ENCODE assay signal across 8 cellular contexts in genomic region chr5:172453986-172454354, GRCh38. TPM values are rescaled to one million over a fixed set of nuclear protein-coding genes. Genes with fewer than 3 reads are reported as not detected.
DNase-seq lines count a peak whose midpoint lies in the region; ATAC-seq and TF ChIP-seq lines count a peak whose summit lies in the region.

No MANE protein-coding gene starts in this region.

- peak overlapping the region; percentile 99 for H3K9ac ChIP-seq in GM23248

- H3K9me3 Mint-ChIP-seq in activated B cell treated with CpG ODN at 0.5 μM for 24 hours: no peaks in the 10 kb centered on the region

- TF ChIP-seq EP300 in ovary (IDR thresholded peaks at IDR 0.05): no peak

- peak overlapping the region; percentile 53 for H3K4me3 Mint-ChIP-seq in activated B cell treated with CpG ODN at 0.5 μM for 24 hours

- H3K36me3 Mint-ChIP-seq in activated B cell treated with CpG ODN at 0.5 μM for 24 hours (ENCODE audit: low read depth): no peaks in the 10 kb centered on the region

- no peak overlapping the region for H3K27ac Mint-ChIP-seq in activated B cell treated with CpG ODN at 0.5 μM for 24 hours

- POLR2A ChIA-PET in AG04450 (lab: Yijun Ruan, JAX): no interaction called here
- POLR2A ChIA-PET in activated B cell treated with CpG ODN at 0.5 μM for 24 hours (lab: Charles Lee): no interaction called here

- H3K4me1 ChIP-seq in GM23248 (ENCODE audit: insufficient read depth) (peaks cover 29% of the 10 kb centered on the region), ovary (ENCODE audit: insufficient read depth) (peaks cover 19% of the 10 kb centered on the region)

- H3K9me2 ChIP-seq in GM23248 (ENCODE audit: insufficient read depth): no peaks in the 10 kb centered on the region

- peaks cover 35% of the 10 kb centered on the region for H3F3A ChIP-seq in GM23248 (ENCODE audit: insufficient read depth)

- peaks cover 54% of the 10 kb centered on the region for H3K27me3 Mint-ChIP-seq in activated B cell treated with CpG ODN at 0.5 μM for 24 hours

- no peaks in the 10 kb centered on the region for H3K9me3 ChIP-seq in AG04450 (ENCODE audit: control insufficient read depth, insufficient read depth, low read length)
- H3K9me3 ChIP-seq in GM23248 (ENCODE audit: low read depth): no peaks in the 10 kb centered on the region
- no peaks in the 10 kb centered on the region for H3K9me3 ChIP-seq in ovary

- peaks cover 41% of the 10 kb centered on the region for H3K79me2 ChIP-seq in GM23248 (ENCODE audit: insufficient read depth)

- 3% methylated on average over 8 to 31 of the region's 34 CpGs for WGBS in GM23248 (ENCODE audit: low coverage in 1 of 2, low lambda C conversion rate in 2 of 2, missing lambda C conversion rate in 2 of 2), 2 experiments
- WGBS in ovary, 3 donors: 0 to 2% (median 0%) methylated on average over 25 to 34 of the region's 34 CpGs

- H3K27me3 ChIP-seq in AG04450 (ENCODE audit: control insufficient read depth, insufficient read depth, low read length) (no peaks in the 10 kb centered on the region), GM23248 (replicated peaks; ENCODE audit: insufficient read depth) (no peaks in the 10 kb centered on the region), ovary (no peaks in the 10 kb centered on the region)

- no peak for TF ChIP-seq POLR2A in ovary (IDR thresholded peaks at IDR 0.05)

- H2AFZ ChIP-seq in GM23248: peak overlapping the region; percentile 73

- DNase-seq in AG04450 (ENCODE audit: low read depth, low spot score): no peak
- DNase-seq in GM23248: peak; percentile 61
- no peak for DNase-seq in activated B cell treated with CpG ODN at 0.5 μM for 24 hours
- DNase-seq in head of caudate nucleus: peak in 30 of 42 donors; percentile 42 to 78 (median 58)
- DNase-seq in ovary: peak; percentile 69 to 79 (median 73)
- DNase-seq in DMS114 treated with DMSO at 0.1 percent for 48 hours (lab: John Stamatoyannopoulos, UW; ENCODE audit: unreplicated experiment): no peak
- no peak for DNase-seq in NCI-H187 treated with DMSO at 0.1 percent for 48 hours (lab: John Stamatoyannopoulos, UW)

- ATAC-seq in activated B cell treated with CpG ODN at 0.5 μM for 24 hours (ENCODE audit: low read depth) (no peak), HG03457 (IDR thresholded peaks at IDR 0.05; ENCODE audit: unreplicated experiment) (no peak)

- H3K4me3 ChIP-seq in AG04450 (ENCODE audit: low read depth, low read length) (peak overlapping the region; percentile 97), GM23248 (peak overlapping the region; percentile 99), ovary (peak overlapping the region; percentile 69)

- in situ Hi-C loops in GM23248 (cut with MboI): loop anchor here (25.0 kb wide), 1 partner anchor 483 kb away; no protein-coding TSS in a partner anchor

- CTCF ChIA-PET in AG04450 (lab: Charles Lee): interaction anchor here (1.4 to 4.5 kb wide), 2 partner anchors 15 to 125 kb away, joined by 3 to 83 read pairs; no protein-coding TSS in a partner anchor
- CTCF ChIA-PET in activated B cell treated with CpG ODN at 0.5 μM for 24 hours (lab: Charles Lee): no interaction called here

- no peaks in the 10 kb centered on the region for H4K20me1 ChIP-seq in GM23248 (ENCODE audit: insufficient read depth)

- H3K4me1 Mint-ChIP-seq in activated B cell treated with CpG ODN at 0.5 μM for 24 hours: peaks cover 13% of the 10 kb centered on the region

- H3K27ac ChIP-seq in AG04450 (ENCODE audit: low read depth, low read length): peak overlapping the region; percentile 82
- H3K27ac ChIP-seq in GM23248: peak overlapping the region; percentile 84
- peak overlapping the region; percentile 68 to 91 for H3K27ac ChIP-seq in ovary

- intact Hi-C loops in activated B cell treated with CpG ODN at 0.5 μM for 24 hours (cut with micrococcal nuclease) (loop anchor here (5.0 kb wide), 1 partner anchor 172 kb away; the partner anchor contains the start of gene UBTD2), head of caudate nucleus (cut with DNase I) (loop anchor here (5.0 to 10.0 kb wide), 2 partner anchors 47 to 169 kb away; partner anchors contain the start of gene UBTD2), ovary (cut with DNase I) (loop anchor here (5.0 to 10.0 kb wide), 4 partner anchors 37 to 172 kb away; partner anchors contain the start of gene UBTD2 (in 3 of the 4))

- H3K36me3 ChIP-seq in GM23248 (ENCODE audit: low read depth): no peaks in the 10 kb centered on the region
- H3K36me3 ChIP-seq in ovary: no peaks in the 10 kb centered on the region

- TF ChIP-seq CTCF in AG04450 (IDR thresholded peaks at IDR 0.05; ENCODE audit: low read depth, low read length) (no peak), activated B cell treated with CpG ODN at 0.5 μM for 24 hours (IDR thresholded peaks at IDR 0.05) (no peak), ovary (IDR thresholded peaks at IDR 0.05) (no peak)

- H3K4me2 ChIP-seq in GM23248 (ENCODE audit: unreplicated experiment): peak overlapping the region; percentile 99

RNA-seq across cellular contexts. Expression of gene SH3PXD2B, which starts 0.4 kb away (rescaled TPM):
- polyA plus RNA-seq in AG04450 (2011; rRNA removed) (39.1 and 39.8 TPM in 2 replicates), GM23248 (2016; fragmentation: Nextera tagmentation; extraction: Ambion mirVana) (15.2 and 15.5 TPM in 2 replicates), ovary (10 to 100 TPM; 16.6 to 49.9 TPM)
- polyA minus RNA-seq in AG04450 (2011; rRNA and poly(A)+ RNA removed): 56.8 and 58.2 TPM in 2 replicates
- 19.8 and 20.7 TPM in 2 replicates for total RNA-seq in GM23248 (2014; rRNA removed; shearing (Covaris generic))
- total RNA-seq in activated B cell treated with CpG ODN at 0.5 μM for 24 hours (0.02 TPM in 1 of 2 replicates, not detected in the other), ovary (10 to 100 TPM; 13.0 to 71.8 (median 61.1) TPM)

Comparison
In these comparisons a context has a peak if more than half of its experiments do, and no peak if none do; other contexts are left out.
1. DNase-seq: peak in GM23248 (single experiment), head of caudate nucleus (30 of 42) and ovary (5 of 5); none in AG04450 (single experiment), activated B cell treated with CpG ODN at 0.5 μM for 24 hours (single experiment), DMS114 treated with DMSO at 0.1 percent for 48 hours (single experiment) and NCI-H187 treated with DMSO at 0.1 percent for 48 hours (single experiment).
2. RNA of gene SH3PXD2B, which starts 0.4 kb away (total RNA-seq): 13.0 to 71.8 TPM in ovary and 19.8 to 20.7 TPM in GM23248; 0.02 TPM in activated B cell treated with CpG ODN at 0.5 μM for 24 hours; every median in the first group is over 10 times any median in the second.
3. Peak in every context shown above with its lines, with median percentiles within 50 percentile points of each other: H3K27ac ChIP-seq and H3K4me3 ChIP-seq.